ENCODE assay signal across 8 cellular contexts in the genomic region with DNA sequence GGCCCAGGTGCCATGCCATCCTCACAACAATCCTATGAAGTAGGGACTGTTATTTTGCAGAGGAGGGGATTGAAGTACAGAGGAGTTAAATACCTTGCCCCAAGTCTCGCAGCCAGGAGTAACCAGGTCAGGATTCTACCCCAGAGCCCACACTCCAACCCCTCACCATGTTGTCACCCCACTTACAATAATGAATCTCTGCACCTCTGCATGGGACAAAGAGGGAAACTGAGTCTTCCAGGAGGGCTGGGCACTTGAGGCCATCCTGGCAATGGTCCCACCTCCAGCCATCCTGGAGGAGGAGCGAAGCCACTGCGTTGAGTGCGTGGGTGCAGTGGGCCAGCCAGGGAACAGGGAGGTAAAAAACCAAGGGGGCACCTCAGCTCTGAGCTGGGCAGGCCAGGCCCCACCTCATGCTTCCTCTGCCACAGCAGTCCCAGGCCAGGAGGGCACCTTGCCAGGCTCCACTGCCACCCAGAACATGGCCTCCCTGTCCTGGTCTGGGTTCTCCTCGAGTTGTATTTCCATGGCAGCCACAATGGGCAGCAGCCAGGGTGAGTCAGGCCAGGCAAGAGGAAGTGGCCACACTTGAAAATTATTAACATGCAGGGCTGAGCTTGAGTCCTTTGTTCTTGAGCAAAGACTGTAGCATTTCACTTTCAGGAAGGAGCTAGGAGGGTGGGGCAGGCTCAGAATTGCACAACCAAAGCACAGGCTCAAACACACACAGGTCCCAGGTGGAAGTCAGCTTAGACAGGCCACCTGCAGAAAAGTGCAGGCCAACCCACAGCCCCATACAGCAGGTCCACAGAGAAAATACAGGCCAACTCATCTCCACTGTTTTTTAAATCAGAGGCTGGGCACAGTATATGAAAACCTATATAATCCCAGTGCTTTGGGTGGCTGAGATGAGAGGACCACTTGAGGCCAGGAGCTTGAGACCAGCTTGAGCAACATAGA. TPM values are rescaled to one million over a fixed set of nuclear protein-coding genes. Genes with fewer than 3 reads are reported as not detected.
A peak's percentile ranks its signal among the peaks of the same experiment; 100 is the strongest.
DNase-seq lines count a peak whose midpoint lies in the region; ATAC-seq and TF ChIP-seq lines count a peak whose summit lies in the region.

No MANE protein-coding gene starts in this region.

- DNase-seq in GM03348 (ENCODE audit: low spot score) (peak; percentile 90), LNCaP clone FGC (ENCODE audit: low read depth) (peak; percentile 67), SK-MEL-5 (ENCODE audit: low read depth, low spot score) (peak; percentile 78), fibroblast of mammary gland (ENCODE audit: low read depth) (peak; percentile 85), nucleus accumbens (lab: John Stamatoyannopoulos, UW) (peak in 54 of 56 donors; percentile 14 to 86 (median 64))
- no peak for DNase-seq in CD8-positive, alpha-beta T cell
- DNase-seq in activated T-cell treated with anti-CD3 and anti-CD28 coated beads, Interleukin-2, amount 50 U/mL, for 72 hours, result no peak

- no peak overlapping the region for H3K4me3 Mint-ChIP-seq in CD8-positive, alpha-beta T cell
- no peak overlapping the region for H3K4me3 Mint-ChIP-seq in activated T-cell treated with anti-CD3 and anti-CD28 coated beads, Interleukin-2, amount 50 U/mL, for 72 hours

- in situ Hi-C loops in SK-MEL-5 (cut with HindIII; ENCODE audit: low pct_unique_long_range_greater_than_20kb, low sequenced_read_pairs), result no loop called here

- H3K4me3 ChIP-seq in LNCaP clone FGC (ENCODE audit: low read depth, low read length) (no peak overlapping the region), fibroblast of mammary gland (ENCODE audit: control insufficient read depth, low read depth, low read length) (no peak overlapping the region)
- H3K4me3 ChIP-seq in CD8-positive, alpha-beta T cell (ENCODE audit: low read depth, low read length), result no peak overlapping the region

- H3K9me3 ChIP-seq in CD8-positive, alpha-beta T cell (ENCODE audit: low read length), result no peaks in the 10 kb centered on the region

- no peaks in the 10 kb centered on the region for H3K36me3 Mint-ChIP-seq in CD8-positive, alpha-beta T cell
- no peaks in the 10 kb centered on the region for H3K36me3 Mint-ChIP-seq in activated T-cell treated with anti-CD3 and anti-CD28 coated beads, Interleukin-2, amount 50 U/mL, for 72 hours (ENCODE audit: insufficient read depth in 2 of 2)

- H3K27ac ChIP-seq in CD8-positive, alpha-beta T cell (ENCODE audit: low read depth, low read length), result no peak overlapping the region

- peak; percentile 59 for ATAC-seq in GM21786 (IDR thresholded peaks at IDR 0.05; ENCODE audit: unreplicated experiment)
- no peak for ATAC-seq in CD8-positive, alpha-beta T cell
- no peak for ATAC-seq in activated T-cell treated with anti-CD3 and anti-CD28 coated beads, Interleukin-2, amount 50 U/mL, for 72 hours (replicated peaks in 1 of 2)

- no peaks in the 10 kb centered on the region for H3K27me3 ChIP-seq in CD8-positive, alpha-beta T cell (ENCODE audit: insufficient read depth, low read length)

- peaks cover 4% of the 10 kb centered on the region for H3K4me1 Mint-ChIP-seq in CD8-positive, alpha-beta T cell (ENCODE audit: low read depth)
- peaks cover 22% of the 10 kb centered on the region for H3K4me1 Mint-ChIP-seq in activated T-cell treated with anti-CD3 and anti-CD28 coated beads, Interleukin-2, amount 50 U/mL, for 72 hours (ENCODE audit: low read depth)

- H3K27ac Mint-ChIP-seq in CD8-positive, alpha-beta T cell, result no peak overlapping the region
- H3K27ac Mint-ChIP-seq in activated T-cell treated with anti-CD3 and anti-CD28 coated beads, Interleukin-2, amount 50 U/mL, for 72 hours, result no peak overlapping the region

- H3K27me3 Mint-ChIP-seq in CD8-positive, alpha-beta T cell (ENCODE audit: low read depth), result no peaks in the 10 kb centered on the region
- H3K27me3 Mint-ChIP-seq in activated T-cell treated with anti-CD3 and anti-CD28 coated beads, Interleukin-2, amount 50 U/mL, for 72 hours (ENCODE audit: low read depth), result no peaks in the 10 kb centered on the region

- POLR2A ChIA-PET in CD8-positive, alpha-beta T cell (lab: Charles Lee), result no interaction called here

- intact Hi-C loops in CD8-positive, alpha-beta T cell (cut with DNase I, micrococcal nuclease), result no loop called here

- CTCF ChIA-PET in CD8-positive, alpha-beta T cell (lab: Charles Lee), result interaction anchor here (2.1 to 2.9 kb wide), 2 partner anchors 10 to 96 kb away, joined by 7 to 9 read pairs; no protein-coding TSS in a partner anchor

- H3K9me3 Mint-ChIP-seq in CD8-positive, alpha-beta T cell, result no peaks in the 10 kb centered on the region
- no peaks in the 10 kb centered on the region for H3K9me3 Mint-ChIP-seq in activated T-cell treated with anti-CD3 and anti-CD28 coated beads, Interleukin-2, amount 50 U/mL, for 72 hours

- no peaks in the 10 kb centered on the region for H3K36me3 ChIP-seq in CD8-positive, alpha-beta T cell (ENCODE audit: insufficient read depth, low read length)

- no peaks in the 10 kb centered on the region for H3K4me1 ChIP-seq in CD8-positive, alpha-beta T cell (ENCODE audit: insufficient read depth, low read length)

- no peak for TF ChIP-seq CTCF in LNCaP clone FGC (IDR thresholded peaks at IDR 0.05; ENCODE audit: control insufficient read depth, extremely low read depth, insufficient read depth)
- no peak for TF ChIP-seq CTCF in fibroblast of mammary gland (conservative IDR thresholded peaks at IDR 0.05; ENCODE audit: control insufficient read depth, insufficient read depth, low read depth, low read length)
- TF ChIP-seq CTCF in CD8-positive, alpha-beta T cell (IDR thresholded peaks at IDR 0.05), result no peak

RNA-seq across cellular contexts. Expression of gene CUEDC1, which starts 52.1 kb away (rescaled TPM):
- 10.4 and 14.6 TPM in 2 replicates for total RNA-seq in SK-MEL-5 (2014; rRNA removed; shearing (Covaris generic))
- 40.9 and 57.4 TPM in 2 replicates for polyA plus RNA-seq in SK-MEL-5 (2015; cell fraction: cytosol; rRNA removed)
- 442 and 572 TPM in 2 replicates for polyA plus RNA-seq in SK-MEL-5 (2015; cell fraction: nucleus; rRNA removed)
- under 1 TPM in 1 of 2 experiments, not detected in 1; 0.22 TPM for total RNA-seq in CD8-positive, alpha-beta T cell
- total RNA-seq in activated T-cell treated with anti-CD3 and anti-CD28 coated beads, Interleukin-2, amount 50 U/mL, for 72 hours, result 1 to 10 TPM; 1.1 to 1.4 TPM

RNA-seq across cellular contexts. Expression of gene MRPS23, which starts 53.2 kb away (rescaled TPM):
- total RNA-seq in SK-MEL-5 (2014; rRNA removed; shearing (Covaris generic)), result 87.3 and 95.4 TPM in 2 replicates
- polyA plus RNA-seq in SK-MEL-5 (2015; cell fraction: cytosol; rRNA removed), result 54.4 and 63.9 TPM in 2 replicates
- 10.4 and 37.7 TPM in 2 replicates for polyA plus RNA-seq in SK-MEL-5 (2015; cell fraction: nucleus; rRNA removed)
- 10 to 100 TPM; 16.2 to 17.2 TPM for total RNA-seq in CD8-positive, alpha-beta T cell
- 10 to 100 TPM; 43.4 to 52.7 TPM for total RNA-seq in activated T-cell treated with anti-CD3 and anti-CD28 coated beads, Interleukin-2, amount 50 U/mL, for 72 hours

Comparison
In these comparisons a context has a peak if more than half of its experiments do, and no peak if none do; other contexts are left out.
1. DNase-seq: peak in GM03348 (single experiment), LNCaP clone FGC (single experiment), SK-MEL-5 (single experiment), fibroblast of mammary gland (single experiment) and nucleus accumbens (54 of 56); none in CD8-positive, alpha-beta T cell (0 of 7) and activated T-cell treated with anti-CD3 and anti-CD28 coated beads, Interleukin-2, amount 50 U/mL, for 72 hours (0 of 2).